In genomic region chr4:185013715-185014114, GRCh38 we compare ENCODE assay signal across 16 cellular contexts. TPM values are rescaled to one million over a fixed set of nuclear protein-coding genes. Genes with fewer than 3 reads are reported as not detected.
"Had no signal": no experiment of that assay in that cellular context is flagged by ENCODE, and none has a peak within 500 bp of the region (broad histone marks: within the 10 kb centered on the region; RNA-seq: fewer than 3 reads in every experiment).

No MANE protein-coding gene starts in this region.

- ATAC-seq: activated T-cell treated with anti-CD3 and anti-CD28 coated beads, Interleukin-2, amount 50 U/mL, for 4 hours; effector memory CD8-positive, alpha-beta T cell; lower lobe of right lung; T-helper 17 cell; WTC11 had no signal

- H3K4me3 ChIP-seq: lower lobe of right lung, suprapubic skin, upper lobe of left lung had no signal

- H3K9me3 Mint-ChIP-seq: activated T-cell treated with anti-CD3 and anti-CD28 coated beads, Interleukin-2, amount 50 U/mL, for 4 hours; central memory CD8-positive, alpha-beta T cell; effector memory CD8-positive, alpha-beta T cell; naive B cell; WTC11 had no signal

- DNase-seq: activated CD4-positive, alpha-beta T cell treated with anti-CD3 and anti-CD28 coated beads, Interleukin-2, amount 50 U/mL, for 1 hour; activated T-cell treated with anti-CD3 and anti-CD28 coated beads, Interleukin-2, amount 50 U/mL, for 4 hours; effector memory CD8-positive, alpha-beta T cell; left cardiac atrium; lower lobe of right lung; naive B cell; right cardiac atrium; stimulated activated naive CD4-positive, alpha-beta T cell; T-helper 17 cell; upper lobe of left lung had no signal

- H3K27ac Mint-ChIP-seq: effector memory CD8-positive, alpha-beta T cell; naive B cell; progenitor cell of endocrine pancreas; T-helper 17 cell; WTC11 had no signal

- H3K4me3 Mint-ChIP-seq: activated T-cell treated with anti-CD3 and anti-CD28 coated beads, Interleukin-2, amount 50 U/mL, for 4 hours; central memory CD8-positive, alpha-beta T cell; effector memory CD8-positive, alpha-beta T cell; T-helper 17 cell; WTC11 had no signal

- H3K36me3 ChIP-seq: lower lobe of right lung, neutrophil, suprapubic skin, upper lobe of left lung had no signal

- H3K27ac ChIP-seq: lower lobe of right lung, neutrophil, suprapubic skin, upper lobe of left lung had no signal

- H3K9me3 ChIP-seq: lower lobe of right lung, neutrophil, suprapubic skin, upper lobe of left lung had no signal

- H3K36me3 Mint-ChIP-seq: naive B cell, WTC11 had no signal

- H3K4me1 ChIP-seq: lower lobe of right lung had no signal

RNA-seq across cellular contexts. Expression of gene HELT, which starts 4.6 kb away (rescaled TPM):
- total RNA-seq: activated T-cell treated with anti-CD3 and anti-CD28 coated beads, Interleukin-2, amount 50 U/mL, for 4 hours; epithelial cell of proximal tubule; left cardiac atrium; progenitor cell of endocrine pancreas; right cardiac atrium; T-helper 17 cell had no signal
